15 cellular contexts compared by ENCODE assay signal in the genomic region with DNA sequence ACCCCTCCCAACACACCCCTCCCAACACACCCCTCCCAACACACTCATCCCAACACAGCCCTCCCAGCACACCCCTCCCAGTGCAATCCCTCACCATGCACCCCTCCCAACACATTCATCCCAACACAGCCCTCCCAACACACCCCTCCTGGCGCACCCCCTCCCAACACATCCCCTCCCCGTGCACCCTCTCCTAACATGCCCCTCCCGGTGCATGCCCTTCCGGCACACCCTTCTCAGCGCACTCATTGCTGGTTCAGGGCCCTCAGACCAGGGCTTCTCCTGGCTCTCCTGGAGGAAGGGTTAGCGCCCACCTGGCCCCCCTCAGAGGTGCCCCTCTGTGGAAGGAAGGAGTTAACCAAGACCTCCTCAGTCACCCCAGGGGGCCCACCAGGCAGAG.
DNase-seq lines count a peak whose midpoint lies in the region; ATAC-seq and TF ChIP-seq lines count a peak whose summit lies in the region.
"Had no signal": no experiment of that assay in that cellular context is flagged by ENCODE, and none has a peak within 500 bp of the region (broad histone marks: within the 10 kb centered on the region; RNA-seq: fewer than 3 reads in every experiment).

No MANE protein-coding gene starts in this region.

- H3K27ac Mint-ChIP-seq in naive thymus-derived CD8-positive, alpha-beta T cell: no peak overlapping the region
- H3K27ac Mint-ChIP-seq: CD14-positive monocyte; CD4-positive, alpha-beta T cell; CD8-positive, alpha-beta memory T cell; GM23338 had no signal

- no peak overlapping the region for H4K91ac ChIP-seq in neuronal stem cell (ENCODE audit: low read depth, low read length, poor library complexity)

- H3K9me3 Mint-ChIP-seq in naive thymus-derived CD8-positive, alpha-beta T cell: no peaks in the 10 kb centered on the region
- H3K9me3 Mint-ChIP-seq: CD14-positive monocyte; CD4-positive, alpha-beta T cell; CD8-positive, alpha-beta memory T cell; GM23338 had no signal

- H3K79me1 ChIP-seq in neuronal stem cell (ENCODE audit: low read depth, low read length): peaks cover 2% of the 10 kb centered on the region

- H2BK120ac ChIP-seq in neuronal stem cell (ENCODE audit: low read depth, low read length): no peak overlapping the region

- CTCF ChIA-PET in HEK293 (lab: Yijun Ruan, JAX): no interaction called here

- H3K4me3 Mint-ChIP-seq in naive thymus-derived CD8-positive, alpha-beta T cell: no peak overlapping the region
- H3K4me3 Mint-ChIP-seq: CD14-positive monocyte; CD4-positive, alpha-beta T cell; CD8-positive, alpha-beta memory T cell; GM23338 had no signal

- H2BK15ac ChIP-seq in neuronal stem cell (ENCODE audit: low read length): no peak overlapping the region

- H3K4me3 ChIP-seq in HEK293 (ENCODE audit: low read depth, low read length): no peak overlapping the region
- H3K4me3 ChIP-seq in neuronal stem cell (ENCODE audit: low read length in 2 of 2): no peak overlapping the region
- no peak overlapping the region for H3K4me3 ChIP-seq in tibial artery
- H3K4me3 ChIP-seq: GM12878, GM23338, HAP-1 had no signal

- TF ChIP-seq CTCF in HEK293 (tag by site-specific recombination; IDR thresholded peaks at IDR 0.05) (no peak), tibial artery (IDR thresholded peaks at IDR 0.05) (no peak)

- no peak overlapping the region for H3K4ac ChIP-seq in neuronal stem cell (ENCODE audit: low read length)

- intact Hi-C loops in tibial artery (cut with DNase I; ENCODE audit: low total_unique reads): no loop called here

- H3K9me3 ChIP-seq in HEK293 (ENCODE audit: control insufficient read depth, insufficient read depth, low read depth, low read length) (no peaks in the 10 kb centered on the region), neuronal stem cell (replicated peaks in 1 of 2; ENCODE audit: control insufficient read depth in 2 of 2, insufficient read depth in 1 of 2, low read depth in 1 of 2, low read length in 2 of 2) (peaks cover 0 to 2% of the 10 kb centered on the region in 2 donors), tibial artery (no peaks in the 10 kb centered on the region)
- H3K9me3 ChIP-seq: HAP-1 had no signal

- H3K9ac ChIP-seq in neuronal stem cell (ENCODE audit: low read depth, low read length, poor library complexity): no peak overlapping the region

- POLR2A ChIA-PET in HEK293 (lab: Yijun Ruan, JAX): no interaction called here
- POLR2A ChIA-PET in naive thymus-derived CD8-positive, alpha-beta T cell (lab: Charles Lee): no interaction called here

- DNase-seq in neuronal stem cell (ENCODE audit: low spot score) (no peak), tibial artery (no peak), KBM-7 (no peak), NCI-H1048 (lab: John Stamatoyannopoulos, UW) (no peak)
- DNase-seq in naive thymus-derived CD8-positive, alpha-beta T cell: no peak
- DNase-seq: CD4-positive, alpha-beta T cell; CD8-positive, alpha-beta memory T cell; DMS 273 treated with DMSO at 0.1 percent for 48 hours; EL; GDM1 had no signal

- H3K23ac ChIP-seq in neuronal stem cell (ENCODE audit: low read depth, low read length, poor library complexity): no peak overlapping the region

- H2AFZ ChIP-seq in neuronal stem cell (ENCODE audit: low read length): no peak overlapping the region
- H2AFZ ChIP-seq: GM23338 had no signal

- H3K27me3 ChIP-seq in neuronal stem cell (ENCODE audit: control insufficient read depth in 3 of 3, insufficient read depth in 3 of 3, low read depth in 1 of 3, low read length in 3 of 3): peaks cover 0 to 19% (median 0%) of the 10 kb centered on the region in 3 experiments
- no peaks in the 10 kb centered on the region for H3K27me3 ChIP-seq in tibial artery

- H3K4me2 ChIP-seq in neuronal stem cell (ENCODE audit: insufficient read depth, low read length, poor library complexity, severe bottlenecking): no peak overlapping the region
- H3K4me2 ChIP-seq: GM23338 had no signal

- in situ Hi-C loops in KBM-7 (cut with MboI; ENCODE audit: low pct_unique_long_range_greater_than_20kb, low sequenced_read_pairs): no loop called here

- no peak overlapping the region for H2BK12ac ChIP-seq in neuronal stem cell (ENCODE audit: low read length)

- peak overlapping the region; percentile 64 for H3K18ac ChIP-seq in neuronal stem cell (ENCODE audit: low read length)

- no peaks in the 10 kb centered on the region for H3K36me3 Mint-ChIP-seq in naive thymus-derived CD8-positive, alpha-beta T cell
- H3K36me3 Mint-ChIP-seq: CD14-positive monocyte; CD8-positive, alpha-beta memory T cell had no signal

- H3K27ac ChIP-seq in HEK293 (ENCODE audit: extremely low read depth, low read depth, low read length) (no peak overlapping the region), neuronal stem cell (replicated peaks; ENCODE audit: low read length) (no peak overlapping the region), tibial artery (peak overlapping the region; percentile 23 to 33)

- H3K14ac ChIP-seq in neuronal stem cell (ENCODE audit: low read length): peak overlapping the region; percentile 47

- no peak for ATAC-seq in naive thymus-derived CD8-positive, alpha-beta T cell
- ATAC-seq: GM12878, GM23338 had no signal

- peaks cover 1 to 27% (median 3%) of the 10 kb centered on the region in 5 donors for H3K27me3 Mint-ChIP-seq in naive thymus-derived CD8-positive, alpha-beta T cell

- H3K4me1 ChIP-seq in HEK293 (ENCODE audit: control insufficient read depth, insufficient read depth, low read length) (no peaks in the 10 kb centered on the region; the same call in 1 of the 2 replicates), neuronal stem cell (ENCODE audit: control insufficient read depth in 2 of 2, insufficient read depth in 1 of 2, low read depth in 1 of 2, low read length in 2 of 2) (peaks cover 0 to 5% of the 10 kb centered on the region in 2 donors), tibial artery (peaks cover 0 to 55% (median 27%) of the 10 kb centered on the region in 4 donors)
- H3K4me1 ChIP-seq: HAP-1 had no signal

- H3K36me3 ChIP-seq in HEK293 (ENCODE audit: control insufficient read depth in 2 of 2, insufficient read depth in 1 of 2, low read length in 2 of 2): no peaks in the 10 kb centered on the region
- H3K36me3 ChIP-seq in neuronal stem cell (replicated peaks in 1 of 2; ENCODE audit: control insufficient read depth in 2 of 2, insufficient read depth in 2 of 2, low read length in 2 of 2): no peaks in the 10 kb centered on the region
- no peaks in the 10 kb centered on the region for H3K36me3 ChIP-seq in tibial artery
- H3K36me3 ChIP-seq: HAP-1 had no signal

- no peak overlapping the region for H4K8ac ChIP-seq in neuronal stem cell (ENCODE audit: low read depth, low read length)

- no peak overlapping the region for H2BK5ac ChIP-seq in neuronal stem cell (ENCODE audit: low read length)

- whole genome bisulfite sequencing in neuronal stem cell (ENCODE audit: extremely low coverage in 2 of 2, insufficient read length in 2 of 2, insufficient replicate concordance in 1 of 2), 2 donors: no CpG with 5 or more reads among the region's 6 CpGs

- peaks cover 0 to 5% (median 2%) of the 10 kb centered on the region in 4 donors for H3K4me1 Mint-ChIP-seq in naive thymus-derived CD8-positive, alpha-beta T cell
- H3K4me1 Mint-ChIP-seq: CD14-positive monocyte, GM23338 had no signal

- no peak overlapping the region for H2AK5ac ChIP-seq in neuronal stem cell (ENCODE audit: low read depth, low read length)

TF ChIP-seq in HEK293, 187 proteins besides CTCF, POLR2A, EP300 and RAD21:
- TF ChIP-seq KLF17 (tag by site-specific recombination; IDR thresholded peaks at IDR 0.05) (peak; percentile 90), YY2 (tag by site-specific recombination; IDR thresholded peaks at IDR 0.05) (no peak), KLF8 (tag by site-specific recombination; IDR thresholded peaks at IDR 0.05) (peak; percentile 24; the same call in 1 of the 2 replicates), KLF1 (tag by site-specific recombination; IDR thresholded peaks at IDR 0.05) (peak; percentile 97)
- TF ChIP-seq, protein P1, sequence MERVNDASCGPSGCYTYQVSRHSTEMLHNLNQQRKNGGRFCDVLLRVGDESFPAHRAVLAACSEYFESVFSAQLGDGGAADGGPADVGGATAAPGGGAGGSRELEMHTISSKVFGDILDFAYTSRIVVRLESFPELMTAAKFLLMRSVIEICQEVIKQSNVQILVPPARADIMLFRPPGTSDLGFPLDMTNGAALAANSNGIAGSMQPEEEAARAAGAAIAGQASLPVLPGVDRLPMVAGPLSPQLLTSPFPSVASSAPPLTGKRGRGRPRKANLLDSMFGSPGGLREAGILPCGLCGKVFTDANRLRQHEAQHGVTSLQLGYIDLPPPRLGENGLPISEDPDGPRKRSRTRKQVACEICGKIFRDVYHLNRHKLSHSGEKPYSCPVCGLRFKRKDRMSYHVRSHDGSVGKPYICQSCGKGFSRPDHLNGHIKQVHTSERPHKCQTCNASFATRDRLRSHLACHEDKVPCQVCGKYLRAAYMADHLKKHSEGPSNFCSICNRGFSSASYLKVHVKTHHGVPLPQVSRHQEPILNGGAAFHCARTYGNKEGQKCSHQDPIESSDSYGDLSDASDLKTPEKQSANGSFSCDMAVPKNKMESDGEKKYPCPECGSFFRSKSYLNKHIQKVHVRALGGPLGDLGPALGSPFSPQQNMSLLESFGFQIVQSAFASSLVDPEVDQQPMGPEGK (tag by site-specific recombination; IDR thresholded peaks at IDR 0.05): 0 out of 2 replicates have a peak, but pooled peaks have one; percentile 30

Comparison
In these comparisons a context has a peak if more than half of its experiments do, and no peak if none do; other contexts are left out.
1. H3K27ac ChIP-seq: peak in tibial artery (2 of 2); none in HEK293 (single experiment) and neuronal stem cell (single experiment).